8 cellular contexts compared by ENCODE assay signal in genomic region chr3:33115024-33115768, GRCh38. TPM values are rescaled to one million over a fixed set of nuclear protein-coding genes. Genes with fewer than 3 reads are reported as not detected.
DNase-seq lines count a peak whose midpoint lies in the region; ATAC-seq lines count a peak whose summit lies in the region.

No MANE protein-coding gene starts in this region.

- CTCF ChIA-PET in activated naive CD4-positive, alpha-beta T cell treated with anti-CD3 and anti-CD28 coated beads for 36 hours (lab: Charles Lee), result interaction anchor here (1.8 to 1.9 kb wide), 2 partner anchors 16 to 258 kb away, joined by 6 to 8 read pairs; no protein-coding TSS in a partner anchor

- H3K9me3 Mint-ChIP-seq in activated naive CD4-positive, alpha-beta T cell treated with anti-CD3 and anti-CD28 coated beads for 36 hours, result no peaks in the 10 kb centered on the region
- no peaks in the 10 kb centered on the region for H3K9me3 Mint-ChIP-seq in effector memory CD8-positive, alpha-beta T cell

- H3K4me3 Mint-ChIP-seq in activated naive CD4-positive, alpha-beta T cell treated with anti-CD3 and anti-CD28 coated beads for 36 hours, result peak overlapping the region; percentile 78
- H3K4me3 Mint-ChIP-seq in effector memory CD8-positive, alpha-beta T cell, result peak overlapping the region; percentile 86 to 89

- H3K4me1 ChIP-seq in SJCRH30, result no peaks in the 10 kb centered on the region

- peak; percentile 21 for DNase-seq in activated naive CD4-positive, alpha-beta T cell treated with anti-CD3 and anti-CD28 coated beads for 36 hours
- DNase-seq in activated naive CD4-positive, alpha-beta T cell treated with Interleukin-2 at 50 U/mL for 16 hours, result no peak
- DNase-seq in SJCRH30, result peak in 1 of 2 experiments; percentile 24
- DNase-seq in effector memory CD8-positive, alpha-beta T cell, result no peak
- DNase-seq in medulla oblongata (ENCODE audit: extremely low spot score), result peak; percentile 91
- DNase-seq in stimulated activated naive CD4-positive, alpha-beta T cell treated with Interleukin-2 at 50 U/mL for 16 hours (lab: John Stamatoyannopoulos, UW), result no peak

- H3K36me3 ChIP-seq in SJCRH30, result no peaks in the 10 kb centered on the region

- ATAC-seq in effector memory CD8-positive, alpha-beta T cell (replicated peaks), result no peak
- no peak for ATAC-seq in HG03521 (IDR thresholded peaks at IDR 0.05; ENCODE audit: unreplicated experiment)

- no peaks in the 10 kb centered on the region for H3K27me3 Mint-ChIP-seq in activated naive CD4-positive, alpha-beta T cell treated with anti-CD3 and anti-CD28 coated beads for 36 hours (ENCODE audit: low read depth)
- no peaks in the 10 kb centered on the region for H3K27me3 Mint-ChIP-seq in effector memory CD8-positive, alpha-beta T cell

- no peak overlapping the region for H3K27ac Mint-ChIP-seq in activated naive CD4-positive, alpha-beta T cell treated with anti-CD3 and anti-CD28 coated beads for 36 hours
- peak overlapping the region in 1 of 2 donors; percentile 84 for H3K27ac Mint-ChIP-seq in effector memory CD8-positive, alpha-beta T cell

- H3K9me3 ChIP-seq in SJCRH30 (replicated peaks), result no peaks in the 10 kb centered on the region

- peaks cover 36% of the 10 kb centered on the region for H3K4me1 Mint-ChIP-seq in activated naive CD4-positive, alpha-beta T cell treated with anti-CD3 and anti-CD28 coated beads for 36 hours (ENCODE audit: low read depth)
- H3K4me1 Mint-ChIP-seq in effector memory CD8-positive, alpha-beta T cell (ENCODE audit: low read depth in 2 of 2), result peaks cover 30 to 40% of the 10 kb centered on the region in 2 donors

- no peaks in the 10 kb centered on the region for H3K27me3 ChIP-seq in SJCRH30

- H3K36me3 Mint-ChIP-seq in activated naive CD4-positive, alpha-beta T cell treated with anti-CD3 and anti-CD28 coated beads for 36 hours (ENCODE audit: low read depth), result no peaks in the 10 kb centered on the region
- H3K36me3 Mint-ChIP-seq in effector memory CD8-positive, alpha-beta T cell (ENCODE audit: insufficient read depth), result peaks cover 10% of the 10 kb centered on the region

- peak overlapping the region; percentile 6; the same call in 1 of the 2 replicates for H3K4me3 ChIP-seq in SJCRH30

- intact Hi-C loops in activated naive CD4-positive, alpha-beta T cell treated with anti-CD3 and anti-CD28 coated beads for 36 hours (cut with micrococcal nuclease), result no loop called here

- H3K27ac ChIP-seq in SJCRH30 (no peak overlapping the region; the same call in 1 of the 2 replicates), temporal lobe (ENCODE audit: low read depth, low read length) (peak overlapping the region; percentile 87)

RNA-seq across cellular contexts. Expression of gene CRTAP, which starts 1.4 kb away (rescaled TPM):
- 10 to 100 TPM; 48.1 to 51.1 TPM for total RNA-seq in activated naive CD4-positive, alpha-beta T cell treated with anti-CD3 and anti-CD28 coated beads for 36 hours
- 107 TPM in 2 replicates for total RNA-seq in SJCRH30 (2014; rRNA removed; shearing (Covaris generic))
- total RNA-seq in temporal lobe, result 14.0 TPM

RNA-seq across cellular contexts. Expression of gene GLB1, which starts 18.2 kb away (rescaled TPM):
- total RNA-seq in activated naive CD4-positive, alpha-beta T cell treated with anti-CD3 and anti-CD28 coated beads for 36 hours, result 10 to 100 TPM; 32.0 to 36.3 TPM
- total RNA-seq in SJCRH30 (2014; rRNA removed; shearing (Covaris generic)), result 24.0 and 35.8 TPM in 2 replicates
- 9.1 TPM for total RNA-seq in temporal lobe

RNA-seq across cellular contexts. Expression of gene TMPPE, which starts 18.2 kb away (rescaled TPM):
- total RNA-seq in activated naive CD4-positive, alpha-beta T cell treated with anti-CD3 and anti-CD28 coated beads for 36 hours, result 1 to 10 TPM; 3.2 to 3.3 TPM
- 2.9 and 3.2 TPM in 2 replicates for total RNA-seq in SJCRH30 (2014; rRNA removed; shearing (Covaris generic))
- total RNA-seq in temporal lobe, result 4.2 TPM

Comparison
In these comparisons a context has a peak if more than half of its experiments do, and no peak if none do; other contexts are left out.
1. DNase-seq: peak in activated naive CD4-positive, alpha-beta T cell treated with anti-CD3 and anti-CD28 coated beads for 36 hours (single experiment) and medulla oblongata (single experiment); none in activated naive CD4-positive, alpha-beta T cell treated with Interleukin-2 at 50 U/mL for 16 hours (single experiment), effector memory CD8-positive, alpha-beta T cell (0 of 3) and stimulated activated naive CD4-positive, alpha-beta T cell treated with Interleukin-2 at 50 U/mL for 16 hours (single experiment).